ENCODE assay signal across 9 cellular contexts in genomic region chrX:35890699-35891098, GRCh38. TPM values are rescaled to one million over a fixed set of nuclear protein-coding genes. Genes with fewer than 3 reads are reported as not detected.
A peak's percentile ranks its signal among the peaks of the same experiment; 100 is the strongest.
DNase-seq lines count a peak whose midpoint lies in the region; ATAC-seq and TF ChIP-seq lines count a peak whose summit lies in the region.
"Had no signal": no experiment of that assay in that cellular context is flagged by ENCODE, and none has a peak within 500 bp of the region (broad histone marks: within the 10 kb centered on the region; RNA-seq: fewer than 3 reads in every experiment).

No MANE protein-coding gene starts in this region.

- intact Hi-C loops in body of pancreas (cut with DNase I): no loop called here
- intact Hi-C loops in lower lobe of right lung (cut with DNase I): no loop called here

- ATAC-seq in body of pancreas: peak; percentile 67
- peak; percentile 55 to 65 for ATAC-seq in lower lobe of right lung
- no peak for ATAC-seq in GM21423 (IDR thresholded peaks at IDR 0.05; ENCODE audit: unreplicated experiment)

- H3K4me3 ChIP-seq in body of pancreas (no peak overlapping the region), lower lobe of right lung (no peak overlapping the region)

- H3K36me3 ChIP-seq in body of pancreas (replicated peaks in 1 of 2; ENCODE audit: insufficient read depth in 1 of 2, low read depth in 2 of 2): no peaks in the 10 kb centered on the region
- no peaks in the 10 kb centered on the region for H3K36me3 ChIP-seq in lower lobe of right lung

- no peaks in the 10 kb centered on the region for H3K27me3 ChIP-seq in body of pancreas
- H3K27me3 ChIP-seq in lower lobe of right lung (ENCODE audit: low read depth): no peaks in the 10 kb centered on the region

- TF ChIP-seq POLR2A in body of pancreas (IDR thresholded peaks at IDR 0.05): no peak

- no peak overlapping the region for H3K27ac ChIP-seq in body of pancreas
- no peak overlapping the region for H3K27ac ChIP-seq in lower lobe of right lung

- TF ChIP-seq CTCF in body of pancreas (IDR thresholded peaks at IDR 0.05) (peak; percentile 47 to 86 (median 71)), lower lobe of right lung (IDR thresholded peaks at IDR 0.05) (peak; percentile 40)

- DNase-seq in NCI-H524 (lab: John Stamatoyannopoulos, UW) (peak; percentile 25 to 58), NCI-H524 treated with DMSO at 0.1 percent for 48 hours (lab: John Stamatoyannopoulos, UW) (no peak), HK-2 (ENCODE audit: unreplicated experiment) (peak; percentile 53), NCI-H526 (lab: John Stamatoyannopoulos, UW) (peak; percentile 60 to 87), body of pancreas (peak; percentile 53 to 79 (median 70)), lower lobe of right lung (no peak), mesenteric fat pad (ENCODE audit: low spot score) (no peak)
- DNase-seq: naive B cell had no signal

- H3K9me3 ChIP-seq in body of pancreas: no peaks in the 10 kb centered on the region
- no peaks in the 10 kb centered on the region for H3K9me3 ChIP-seq in lower lobe of right lung

- WGBS in body of pancreas, 2 donors: 31% methylated on average over 5 to 6 of the region's 9 CpGs

- H3K4me1 ChIP-seq in body of pancreas: no peaks in the 10 kb centered on the region
- H3K4me1 ChIP-seq in lower lobe of right lung: no peaks in the 10 kb centered on the region

RNA-seq across cellular contexts. Expression of gene CFAP47, which starts 28.8 kb away (rescaled TPM):
- total RNA-seq in body of pancreas (under 1 TPM in 1 of 2 donors, not detected in 1; 0.78 TPM), lower lobe of right lung (4.1 TPM), mesenteric fat pad (not detected)

Comparison
In these comparisons a context has a peak if more than half of its experiments do, and no peak if none do; other contexts are left out.
1. DNase-seq: peak in NCI-H524 (2 of 2), HK-2 (single experiment), NCI-H526 (2 of 2) and body of pancreas (4 of 4); none in NCI-H524 treated with DMSO at 0.1 percent for 48 hours (single experiment), lower lobe of right lung (single experiment) and mesenteric fat pad (single experiment).